21 cellular contexts compared by ENCODE assay signal in the genomic region with DNA sequence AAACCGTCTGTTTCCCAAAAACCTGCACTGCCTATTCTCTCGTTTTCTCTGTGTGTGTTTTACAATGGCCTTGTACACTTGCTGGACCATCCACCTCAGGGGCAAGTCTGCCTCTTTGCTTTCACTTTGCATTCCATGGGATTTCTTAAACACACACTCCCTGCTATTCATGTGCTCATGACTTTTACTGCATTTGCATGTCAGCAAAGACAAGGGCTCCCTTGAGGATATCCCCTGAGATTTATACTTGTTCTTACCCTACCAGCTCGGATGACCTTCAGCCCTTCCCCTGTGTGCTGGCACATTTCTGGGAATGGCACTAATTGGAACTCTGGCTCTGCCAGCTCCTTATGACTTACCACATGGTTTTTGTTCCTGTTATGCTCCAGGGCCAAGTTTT.
DNase-seq lines count a peak whose midpoint lies in the region; ATAC-seq, FAIRE-seq and TF ChIP-seq lines count a peak whose summit lies in the region.
"Had no signal": no experiment of that assay in that cellular context is flagged by ENCODE, and none has a peak within 500 bp of the region (broad histone marks: within the 10 kb centered on the region; RNA-seq: fewer than 3 reads in every experiment).

No MANE protein-coding gene starts in this region.

- H3K27me3 ChIP-seq in HUES6 (ENCODE audit: control insufficient read depth, insufficient read depth, low read length) (no peaks in the 10 kb centered on the region), ascending aorta (no peaks in the 10 kb centered on the region)
- H3K27me3 ChIP-seq: BE2C had no signal

- no peaks in the 10 kb centered on the region for H3K36me3 Mint-ChIP-seq in natural killer cell treated with Interleukin-12 subunit alpha and Interleukin-12 subunit beta and Interleukin-15 and Interleukin-18, amount 100 ng/mL, for 72 hours
- H3K36me3 Mint-ChIP-seq: CD4-positive, alpha-beta memory T cell had no signal

- H3K9me3 ChIP-seq in HUES6 (ENCODE audit: control insufficient read depth, insufficient read depth, low read depth, low read length) (no peaks in the 10 kb centered on the region; the same call in 1 of the 2 replicates), ascending aorta (no peaks in the 10 kb centered on the region)
- H3K9me3 ChIP-seq: A549, BE2C had no signal

- peak overlapping the region; percentile 24 for H3K9ac ChIP-seq in HUES6 (ENCODE audit: low read length)

- H3K4me1 ChIP-seq in HUES6 (ENCODE audit: control insufficient read depth, insufficient read depth, low read length) (peaks cover 33% of the 10 kb centered on the region), ascending aorta (no peaks in the 10 kb centered on the region)
- H3K4me1 ChIP-seq: A549, BE2C had no signal

- no peak overlapping the region for H3K4me3 Mint-ChIP-seq in natural killer cell treated with Interleukin-12 subunit alpha and Interleukin-12 subunit beta and Interleukin-15 and Interleukin-18, amount 100 ng/mL, for 72 hours
- H3K4me3 Mint-ChIP-seq: CD4-positive, alpha-beta memory T cell; HFFc6 had no signal

- ATAC-seq in natural killer cell treated with Interleukin-12 subunit alpha and Interleukin-12 subunit beta and Interleukin-15 and Interleukin-18, amount 100 ng/mL, for 72 hours, result no peak
- ATAC-seq: A549 had no signal

- no peaks in the 10 kb centered on the region for H3K36me3 ChIP-seq in HUES6 (ENCODE audit: control insufficient read depth, insufficient read depth, low read length)
- H3K36me3 ChIP-seq in ascending aorta, result no peaks in the 10 kb centered on the region
- H3K36me3 ChIP-seq: BE2C had no signal

- no peaks in the 10 kb centered on the region for H3K4me1 Mint-ChIP-seq in natural killer cell treated with Interleukin-12 subunit alpha and Interleukin-12 subunit beta and Interleukin-15 and Interleukin-18, amount 100 ng/mL, for 72 hours (ENCODE audit: low read depth in 2 of 2)
- H3K4me1 Mint-ChIP-seq: CD4-positive, alpha-beta memory T cell had no signal

- H3K4me3 ChIP-seq in HUES6 (ENCODE audit: low read depth, low read length) (no peak overlapping the region), ascending aorta (no peak overlapping the region)
- H3K4me3 ChIP-seq: A549 had no signal

- peak; percentile 19 for DNase-seq in OCI-M1 (lab: John Stamatoyannopoulos, UW)
- peak; percentile 73 for DNase-seq in foreskin melanocyte
- no peak for DNase-seq in natural killer cell treated with Interleukin-12 subunit alpha and Interleukin-12 subunit beta and Interleukin-15 and Interleukin-18, amount 100 ng/mL, for 72 hours (ENCODE audit: low spot score)
- DNase-seq in GM12891 (ENCODE audit: insufficient read length, low spot score), result no peak
- no peak for DNase-seq in ascending aorta (ENCODE audit: low spot score in 2 of 2)
- DNase-seq: BE2C; CD4-positive, alpha-beta memory T cell; COR-L47; DMS153; DMS79 treated with DMSO at 0.1 percent for 48 hours; EL; GOT3; HCEC 1CT; HFFc6 had no signal

- H3K27ac Mint-ChIP-seq in natural killer cell treated with Interleukin-12 subunit alpha and Interleukin-12 subunit beta and Interleukin-15 and Interleukin-18, amount 100 ng/mL, for 72 hours, result no peak overlapping the region
- H3K27ac Mint-ChIP-seq: CD4-positive, alpha-beta memory T cell; HFFc6 had no signal

- FAIRE-seq in GM12891 (lab: Jason Lieb, UNC), result no peak
- FAIRE-seq: A549, D721Med, G401.6, GM12892, HTR-8/SVneo had no signal

- intact Hi-C loops in ascending aorta (cut with DNase I), result no loop called here

- H3K27ac ChIP-seq in HUES6 (ENCODE audit: low read depth, low read length) (peak overlapping the region; percentile 59; the same call in 1 of the 2 replicates), ascending aorta (no peak overlapping the region)
- H3K27ac ChIP-seq: A549, C4-2B had no signal

- no peaks in the 10 kb centered on the region for H3K27me3 Mint-ChIP-seq in natural killer cell treated with Interleukin-12 subunit alpha and Interleukin-12 subunit beta and Interleukin-15 and Interleukin-18, amount 100 ng/mL, for 72 hours
- H3K27me3 Mint-ChIP-seq: CD4-positive, alpha-beta memory T cell had no signal

- H3K9me3 Mint-ChIP-seq in natural killer cell treated with Interleukin-12 subunit alpha and Interleukin-12 subunit beta and Interleukin-15 and Interleukin-18, amount 100 ng/mL, for 72 hours, result no peaks in the 10 kb centered on the region

- no peak for TF ChIP-seq POLR2A in GM12891 (IDR thresholded peaks at IDR 0.05; ENCODE audit: low read depth, low read length)

- no peak for TF ChIP-seq CTCF in ascending aorta (IDR thresholded peaks at IDR 0.05)

TF ChIP-seq in GM12891, 5 proteins besides CTCF, POLR2A, EP300 and RAD21:
- TF ChIP-seq PAX5 (IDR thresholded peaks at IDR 0.05; ENCODE audit: insufficient read depth, low read length, severe bottlenecking) (no peak), TAF1 (IDR thresholded peaks at IDR 0.05; ENCODE audit: low read depth, low read length) (no peak), POU2F2 (IDR thresholded peaks at IDR 0.05; ENCODE audit: low read depth, low read length) (no peak), POLR2AphosphoS5 (IDR thresholded peaks at IDR 0.05; ENCODE audit: low read depth, low read length) (no peak), SPI1 (IDR thresholded peaks at IDR 0.05; ENCODE audit: low read depth, low read length) (no peak)
TF ChIP-seq in GM12891: peak in this region for 0.

Comparison
In these comparisons a context has a peak if more than half of its experiments do, and no peak if none do; other contexts are left out.
1. DNase-seq: peak in OCI-M1 (single experiment) and foreskin melanocyte (single experiment); none in natural killer cell treated with Interleukin-12 subunit alpha and Interleukin-12 subunit beta and Interleukin-15 and Interleukin-18, amount 100 ng/mL, for 72 hours (single experiment), GM12891 (single experiment) and ascending aorta (0 of 2).